ENCODE assay signal across 23 cellular contexts in the genomic region with DNA sequence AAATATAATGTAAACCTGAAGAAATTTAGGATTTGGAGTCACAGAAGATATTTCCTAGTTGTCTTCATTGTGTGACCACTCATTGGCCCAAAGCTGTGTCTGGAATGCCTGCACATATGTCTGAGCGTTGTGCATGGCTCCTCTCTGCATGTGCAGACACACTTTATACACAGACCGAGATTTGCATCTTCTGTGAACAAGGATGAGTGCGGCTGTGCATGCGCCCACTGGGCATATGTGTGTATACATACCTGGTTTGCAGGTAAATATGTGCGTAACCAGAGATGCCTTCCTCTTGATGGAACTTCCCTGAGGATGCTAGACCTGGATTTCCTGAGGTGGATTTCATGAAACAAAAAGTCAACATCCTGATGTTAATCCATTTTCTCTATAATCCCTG.
"Had no signal": no experiment of that assay in that cellular context is flagged by ENCODE, and none has a peak within 500 bp of the region (broad histone marks: within the 10 kb centered on the region; RNA-seq: fewer than 3 reads in every experiment).

No MANE protein-coding gene starts in this region.

- H3K27ac ChIP-seq: gastrocnemius medialis, hepatocyte, prostate gland, stomach, tibial artery had no signal

- H3K9me3 Mint-ChIP-seq: activated CD4-positive, alpha-beta T cell treated with anti-CD3 and anti-CD28 coated beads, Interleukin-2, amount 10 ng/mL, durations not matched to agents 24 days and 14 days; activated naive CD4-positive, alpha-beta T cell treated with anti-CD3 and anti-CD28 coated beads, Interleukin-2, amount 10 ng/mL, durations not matched to agents 7 days and 5 days; activated T-helper 1 cell treated with anti-CD3 and anti-CD28 coated beads, Interleukin-12 subunit alpha, Interleukin-12 subunit beta, Interleukin-2, Interleukin-4 antibody, amounts not matched to agents 30 ng/mL and 10 ng/mL and 1 ng/mL, durations not matched to agents 14 hours and 24 hours and 36 hours; nephron; stimulated activated naive B cell treated with anti-CD40 and anti-IgM and Interleukin-4, amounts not matched to agents 10 μg/mL and 1 μg/mL and 100 μg/mL, for 72 hours had no signal

- ATAC-seq: gastrocnemius medialis; left colon; stimulated activated naive B cell treated with anti-CD40 and anti-IgM and Interleukin-4, amounts not matched to agents 10 μg/mL and 1 μg/mL and 100 μg/mL, for 72 hours had no signal

- H3K36me3 ChIP-seq: gastrocnemius medialis, prostate gland, stomach, tibial artery had no signal

- H3K27ac Mint-ChIP-seq: activated CD4-positive, alpha-beta T cell treated with anti-CD3 and anti-CD28 coated beads, Interleukin-2, amount 10 ng/mL, durations not matched to agents 24 days and 14 days; activated naive CD4-positive, alpha-beta T cell treated with anti-CD3 and anti-CD28 coated beads, Interleukin-2, amount 10 ng/mL, durations not matched to agents 7 days and 5 days; activated T-helper 1 cell treated with anti-CD3 and anti-CD28 coated beads, Interleukin-12 subunit alpha, Interleukin-12 subunit beta, Interleukin-2, Interleukin-4 antibody, amounts not matched to agents 30 ng/mL and 10 ng/mL and 1 ng/mL, durations not matched to agents 14 hours and 24 hours and 36 hours; nephron; stimulated activated naive B cell treated with anti-CD40 and anti-IgM and Interleukin-4, amounts not matched to agents 10 μg/mL and 1 μg/mL and 100 μg/mL, for 72 hours had no signal

- H3K4me3 Mint-ChIP-seq: activated CD4-positive, alpha-beta T cell treated with anti-CD3 and anti-CD28 coated beads, Interleukin-2, amount 10 ng/mL, durations not matched to agents 24 days and 14 days; activated naive CD4-positive, alpha-beta T cell treated with anti-CD3 and anti-CD28 coated beads, Interleukin-2, amount 10 ng/mL, durations not matched to agents 7 days and 5 days; activated T-helper 1 cell treated with anti-CD3 and anti-CD28 coated beads, Interleukin-12 subunit alpha, Interleukin-12 subunit beta, Interleukin-2, Interleukin-4 antibody, amounts not matched to agents 30 ng/mL and 10 ng/mL and 1 ng/mL, durations not matched to agents 14 hours and 24 hours and 36 hours; nephron; stimulated activated naive B cell treated with anti-CD40 and anti-IgM and Interleukin-4, amounts not matched to agents 10 μg/mL and 1 μg/mL and 100 μg/mL, for 72 hours had no signal

- H3K36me3 Mint-ChIP-seq: activated naive CD4-positive, alpha-beta T cell treated with anti-CD3 and anti-CD28 coated beads, Interleukin-2, amount 10 ng/mL, durations not matched to agents 7 days and 5 days; stimulated activated naive B cell treated with anti-CD40 and anti-IgM and Interleukin-4, amounts not matched to agents 10 μg/mL and 1 μg/mL and 100 μg/mL, for 72 hours had no signal

- FAIRE-seq: endometrium had no signal

- H3K9me3 ChIP-seq: gastrocnemius medialis, prostate gland, stomach, tibial artery had no signal

- DNase-seq: activated CD4-positive, alpha-beta T cell treated with anti-CD3 and anti-CD28 coated beads, Interleukin-2, amount 10 ng/mL, durations not matched to agents 24 days and 14 days; activated gamma-delta T cell; activated naive CD4-positive, alpha-beta T cell treated with anti-CD3 and anti-CD28 coated beads, Interleukin-2, amount 10 ng/mL, durations not matched to agents 7 days and 5 days; activated T-cell treated with anti-CD3 and anti-CD28 coated beads, Interleukin-2, amount 50 U/mL, for 1 hour; amygdala; caudate nucleus; dermis blood vessel endothelial cell; effector CD4-positive, alpha-beta T cell; gastrocnemius medialis; islet precursor cell; mammary epithelial cell; retina; stimulated activated CD4-positive, alpha-beta T cell treated with anti-CD3 and anti-CD28 coated beads, Interleukin-15, amount 100 ng/mL, for 24 hours; stimulated activated CD4-positive, alpha-beta T cell treated with anti-CD3 and anti-CD28 coated beads, Interleukin-2, amount 100 ng/mL, for 24 hours; stimulated activated naive B cell treated with anti-CD40 and anti-IgM and Interleukin-4, amounts not matched to agents 10 μg/mL and 1 μg/mL and 100 μg/mL, for 72 hours; stomach had no signal

- H3K27me3 ChIP-seq: gastrocnemius medialis, hepatocyte, stomach, tibial artery had no signal

- H3K27me3 Mint-ChIP-seq: activated CD4-positive, alpha-beta T cell treated with anti-CD3 and anti-CD28 coated beads, Interleukin-2, amount 10 ng/mL, durations not matched to agents 24 days and 14 days; activated naive CD4-positive, alpha-beta T cell treated with anti-CD3 and anti-CD28 coated beads, Interleukin-2, amount 10 ng/mL, durations not matched to agents 7 days and 5 days; stimulated activated naive B cell treated with anti-CD40 and anti-IgM and Interleukin-4, amounts not matched to agents 10 μg/mL and 1 μg/mL and 100 μg/mL, for 72 hours had no signal

- H3K4me3 ChIP-seq: gastrocnemius medialis, hepatocyte, prostate gland, stomach, tibial artery had no signal
